Comparison of ENCODE assay signal across 9 cellular contexts in the genomic region with DNA sequence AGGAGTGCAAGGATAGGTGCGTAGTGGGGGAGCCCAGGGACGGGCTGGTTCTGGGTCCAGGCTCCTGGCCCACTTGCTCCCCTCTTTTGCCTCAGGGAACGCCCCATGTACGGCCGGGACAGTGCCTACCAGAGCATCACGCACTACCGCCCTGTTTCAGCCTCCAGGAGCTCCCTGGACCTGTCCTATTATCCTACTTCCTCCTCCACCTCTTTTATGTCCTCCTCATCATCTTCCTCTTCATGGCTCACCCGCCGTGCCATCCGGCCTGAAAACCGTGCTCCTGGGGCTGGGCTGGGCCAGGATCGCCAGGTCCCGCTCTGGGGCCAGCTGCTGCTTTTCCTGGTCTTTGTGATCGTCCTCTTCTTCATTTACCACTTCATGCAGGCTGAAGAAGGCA. TPM values are rescaled to one million over a fixed set of nuclear protein-coding genes. Genes with fewer than 3 reads are reported as not detected.
DNase-seq lines count a peak whose midpoint lies in the region; TF ChIP-seq lines count a peak whose summit lies in the region.
"Had no signal": no experiment of that assay in that cellular context is flagged by ENCODE, and none has a peak within 500 bp of the region (broad histone marks: within the 10 kb centered on the region; RNA-seq: fewer than 3 reads in every experiment).

No MANE protein-coding gene starts in this region.

- H2AFZ ChIP-seq in OCI-LY3 (ENCODE audit: low read depth, low read length) = no peak overlapping the region

- H3K27me3 ChIP-seq in CD8-positive, alpha-beta memory T cell (ENCODE audit: insufficient read depth, low read length, poor library complexity, severe bottlenecking) = no peaks in the 10 kb centered on the region
- H3K27me3 ChIP-seq in OCI-LY3 (ENCODE audit: low read depth, low read length) (no peaks in the 10 kb centered on the region), ovary (no peaks in the 10 kb centered on the region)

- H3K4me1 Mint-ChIP-seq in CD8-positive, alpha-beta memory T cell = peaks cover 4 to 26% (median 16%) of the 10 kb centered on the region in 3 donors
- H3K4me1 Mint-ChIP-seq in endothelial cell (ENCODE audit: unreplicated experiment) = peaks cover 8% of the 10 kb centered on the region

- CTCF ChIA-PET in CD8-positive, alpha-beta memory T cell (lab: Charles Lee) = no interaction called here

- POLR2A ChIA-PET in CD8-positive, alpha-beta memory T cell (lab: Charles Lee) = no interaction called here

- H3K4me3 Mint-ChIP-seq in CD8-positive, alpha-beta memory T cell = peak overlapping the region; percentile 81 to 94 (median 84)
- H3K4me3 Mint-ChIP-seq in endothelial cell (ENCODE audit: unreplicated experiment) = peak overlapping the region; percentile 91

- no peak for DNase-seq in CD8-positive, alpha-beta memory T cell
- DNase-seq in endothelial cell (ENCODE audit: low spot score) (no peak), ovary (no peak), activated gamma-delta T cell treated with Interleukin-2 at 50 U/mL for 16 hours (no peak), NCI-H2171 treated with DMSO at 0.1 percent for 48 hours (lab: John Stamatoyannopoulos, UW) (no peak), DMS 273 (lab: John Stamatoyannopoulos, UW; ENCODE audit: unreplicated experiment) (no peak)
- DNase-seq in NK-92 treated with Interleukin-12 subunit alpha and Interleukin-12 subunit beta, amount 100 ng/mL, for 24 hours (lab: John Stamatoyannopoulos, UW) = no peak
- DNase-seq: NCI-H446 had no signal

- peaks cover 24% of the 10 kb centered on the region for H3K4me1 ChIP-seq in CD8-positive, alpha-beta memory T cell (ENCODE audit: insufficient read depth, low read length)
- H3K4me1 ChIP-seq in OCI-LY3 (ENCODE audit: low read length) = peaks cover 19% of the 10 kb centered on the region
- H3K4me1 ChIP-seq in ovary (ENCODE audit: insufficient read depth) = no peaks in the 10 kb centered on the region

- H3K9me3 Mint-ChIP-seq in CD8-positive, alpha-beta memory T cell = no peaks in the 10 kb centered on the region
- H3K9me3 Mint-ChIP-seq in endothelial cell (ENCODE audit: unreplicated experiment) = no peaks in the 10 kb centered on the region

- peaks cover 0 to 4% of the 10 kb centered on the region in 2 donors for H3K27me3 Mint-ChIP-seq in CD8-positive, alpha-beta memory T cell
- H3K27me3 Mint-ChIP-seq in endothelial cell (ENCODE audit: unreplicated experiment) = no peaks in the 10 kb centered on the region

- TF ChIP-seq POLR2A in ovary (IDR thresholded peaks at IDR 0.05) = no peak

- WGBS in ovary, 3 donors = 71 to 81% (median 79%) methylated on average over 14 of the region's 14 CpGs

- no peak for TF ChIP-seq EP300 in ovary (IDR thresholded peaks at IDR 0.05)

- H3K79me2 ChIP-seq in OCI-LY3 (ENCODE audit: low read length) = peaks cover 18% of the 10 kb centered on the region

- no peaks in the 10 kb centered on the region for H4K20me1 ChIP-seq in OCI-LY3 (ENCODE audit: insufficient read depth, low read length)

- peak overlapping the region; percentile 97 for H3K27ac ChIP-seq in CD8-positive, alpha-beta memory T cell (ENCODE audit: low read depth, low read length)
- no peak overlapping the region for H3K27ac ChIP-seq in OCI-LY3 (ENCODE audit: low read length)
- H3K27ac ChIP-seq in ovary = peak overlapping the region; percentile 82 to 98

- peak overlapping the region; percentile 74 for H3K4me3 ChIP-seq in CD8-positive, alpha-beta memory T cell (ENCODE audit: low read length)
- H3K4me3 ChIP-seq in OCI-LY3 (ENCODE audit: low read length) (no peak overlapping the region), ovary (no peak overlapping the region)

- H3K36me3 Mint-ChIP-seq in CD8-positive, alpha-beta memory T cell = peaks cover 0 to 24% (median 2%) of the 10 kb centered on the region in 3 donors
- no peaks in the 10 kb centered on the region for H3K36me3 Mint-ChIP-seq in endothelial cell (ENCODE audit: low read depth, unreplicated experiment)

- TF ChIP-seq CTCF in OCI-LY3 (IDR thresholded peaks at IDR 0.05; ENCODE audit: low read depth, low read length) (no peak), endothelial cell (IDR thresholded peaks at IDR 0.05; ENCODE audit: unreplicated experiment) (no peak), ovary (IDR thresholded peaks at IDR 0.05) (no peak)

- H3K9ac ChIP-seq in OCI-LY3 (ENCODE audit: low read length) = no peak overlapping the region

- H3K9me3 ChIP-seq in CD8-positive, alpha-beta memory T cell (ENCODE audit: low read length) = no peaks in the 10 kb centered on the region
- H3K9me3 ChIP-seq in OCI-LY3 (ENCODE audit: insufficient read depth, low read length) = no peaks in the 10 kb centered on the region
- no peaks in the 10 kb centered on the region for H3K9me3 ChIP-seq in ovary

- H3K36me3 ChIP-seq in CD8-positive, alpha-beta memory T cell (ENCODE audit: insufficient read depth, low read length) = no peaks in the 10 kb centered on the region
- H3K36me3 ChIP-seq in OCI-LY3 (replicated peaks; ENCODE audit: low read depth, low read length) (peaks cover 13% of the 10 kb centered on the region), ovary (no peaks in the 10 kb centered on the region)

- H3K4me2 ChIP-seq in OCI-LY3 (ENCODE audit: low read length) = peak overlapping the region; percentile 82; the same call in 1 of the 2 replicates

- intact Hi-C loops in ovary (cut with DNase I) = no loop called here

- peak overlapping the region; percentile 86 to 97 (median 95) for H3K27ac Mint-ChIP-seq in CD8-positive, alpha-beta memory T cell
- H3K27ac Mint-ChIP-seq in endothelial cell (ENCODE audit: unreplicated experiment) = no peak overlapping the region

RNA-seq across cellular contexts. Expression of gene EMD, which starts 1.7 kb away (rescaled TPM):
- total RNA-seq in CD8-positive, alpha-beta memory T cell = 100 to 1,000 TPM; 107 to 119 TPM
- 37.2 TPM for polyA plus RNA-seq in CD8-positive, alpha-beta memory T cell
- total RNA-seq in endothelial cell (ENCODE audit: unreplicated experiment) = 44.7 TPM
- 100 to 1,000 TPM in 5 of 7 donors, 10 to 100 TPM in 2; 40.5 to 158 (median 107) TPM for total RNA-seq in ovary
- polyA plus RNA-seq in ovary = 100 to 1,000 TPM in 1 of 2 donors, 10 to 100 TPM in 1; 55.1 to 146 TPM

RNA-seq across cellular contexts. Expression of gene FLNA, which starts 6.4 kb away (rescaled TPM):
- total RNA-seq in CD8-positive, alpha-beta memory T cell = 1,000 to 10,000 TPM; 1,299 to 1,356 TPM
- 799 TPM for polyA plus RNA-seq in CD8-positive, alpha-beta memory T cell
- total RNA-seq in endothelial cell (ENCODE audit: unreplicated experiment) (1,022 TPM), ovary (1,000 to 10,000 TPM in 4 of 7 donors, 100 to 1,000 TPM in 3; 327 to 2,249 (median 1,321) TPM)
- polyA plus RNA-seq in ovary = 100 to 1,000 TPM; 378 to 647 TPM

RNA-seq across cellular contexts. Expression of gene RPL10, which starts 17.4 kb away (rescaled TPM):
- 1,000 to 10,000 TPM; 3,198 to 3,218 TPM for total RNA-seq in CD8-positive, alpha-beta memory T cell
- 4,855 TPM for polyA plus RNA-seq in CD8-positive, alpha-beta memory T cell
- 3,704 TPM for total RNA-seq in endothelial cell (ENCODE audit: unreplicated experiment)
- over 10,000 TPM in 1 of 7 donors, 1,000 to 10,000 TPM in 6; 6,380 to 12,508 (median 7,126) TPM for total RNA-seq in ovary
- over 10,000 TPM in 1 of 2 donors, 1,000 to 10,000 TPM in 1; 4,233 to 12,949 TPM for polyA plus RNA-seq in ovary

RNA-seq across cellular contexts. Expression of gene DNASE1L1, which starts 28.3 kb away (rescaled TPM):
- total RNA-seq in CD8-positive, alpha-beta memory T cell = 10 to 100 TPM in 1 of 2 experiments, 1 to 10 TPM in 1; 9.8 to 10.1 TPM
- polyA plus RNA-seq in CD8-positive, alpha-beta memory T cell = 19.1 TPM
- total RNA-seq in endothelial cell (ENCODE audit: unreplicated experiment) = 38.6 TPM
- total RNA-seq in ovary = 10 to 100 TPM; 11.9 to 21.4 (median 18.1) TPM
- 10 to 100 TPM; 13.0 to 16.1 TPM for polyA plus RNA-seq in ovary

RNA-seq across cellular contexts. Expression of gene TAFAZZIN, which starts 30.6 kb away (rescaled TPM):
- total RNA-seq in CD8-positive, alpha-beta memory T cell = 10 to 100 TPM; 51.9 to 52.3 TPM
- polyA plus RNA-seq in CD8-positive, alpha-beta memory T cell = 41.4 TPM
- total RNA-seq in endothelial cell (ENCODE audit: unreplicated experiment) (56.4 TPM), ovary (10 to 100 TPM; 31.3 to 62.1 (median 37.9) TPM)
- 10 to 100 TPM in 1 of 2 donors, 1 to 10 TPM in 1; 7.9 to 33.1 TPM for polyA plus RNA-seq in ovary
